Comparison of ENCODE assay signal across 10 cellular contexts in genomic region chr4:118740869-118741268, GRCh38. TPM values are rescaled to one million over a fixed set of nuclear protein-coding genes. Genes with fewer than 3 reads are reported as not detected.
DNase-seq lines count a peak whose midpoint lies in the region; ATAC-seq and TF ChIP-seq lines count a peak whose summit lies in the region.
"Had no signal": no experiment of that assay in that cellular context is flagged by ENCODE, and none has a peak within 500 bp of the region (broad histone marks: within the 10 kb centered on the region; RNA-seq: fewer than 3 reads in every experiment).

No MANE protein-coding gene starts in this region.

- ATAC-seq in RWPE2 (ENCODE audit: low read depth) (no peak), heart right ventricle (peak in 2 of 8 donors; percentile 36 to 57), HG03439 (IDR thresholded peaks at IDR 0.05; ENCODE audit: unreplicated experiment) (no peak)
- ATAC-seq: stimulated activated effector memory CD8-positive, alpha-beta T cell treated with anti-CD3 and anti-CD28 coated beads, Interleukin-12 subunit alpha, Interleukin-12 subunit beta, amount 100 ng/mL, for 72 hours had no signal

- 27 to 31% methylated on average over 5 of the region's 5 CpGs for WGBS in heart right ventricle, 2 donors
- 48 to 49% methylated on average over 5 of the region's 5 CpGs for WGBS in thyroid gland, 2 donors

- TF ChIP-seq POLR2A in thyroid gland (IDR thresholded peaks at IDR 0.05): no peak

- H3K4me3 ChIP-seq in RWPE2 (ENCODE audit: severe bottlenecking) (no peak overlapping the region), heart right ventricle (peak overlapping the region in 5 of 10 donors; percentile 4 to 20 (median 15)), thyroid gland (replicated peaks in 1 of 3) (no peak overlapping the region)

- H3K27me3 ChIP-seq in RWPE2 (ENCODE audit: insufficient read depth, poor library complexity, severe bottlenecking) (no peaks in the 10 kb centered on the region), heart right ventricle (no peaks in the 10 kb centered on the region), thyroid gland (no peaks in the 10 kb centered on the region)

- H3K27ac ChIP-seq in RWPE2 (ENCODE audit: poor library complexity, severe bottlenecking): no peak overlapping the region
- H3K27ac ChIP-seq in heart right ventricle: peak overlapping the region in 9 of 10 donors; percentile 11 to 82 (median 64)
- peak overlapping the region in 1 of 3 donors; percentile 44 for H3K27ac ChIP-seq in thyroid gland

- H3K9me3 ChIP-seq in RWPE2 (ENCODE audit: severe bottlenecking) (no peaks in the 10 kb centered on the region), heart right ventricle (no peaks in the 10 kb centered on the region), thyroid gland (no peaks in the 10 kb centered on the region)

- H3K4me1 ChIP-seq in RWPE2 (ENCODE audit: insufficient read depth, poor library complexity, severe bottlenecking) (no peaks in the 10 kb centered on the region), heart right ventricle (peaks cover 3 to 32% (median 20%) of the 10 kb centered on the region in 9 donors), thyroid gland (no peaks in the 10 kb centered on the region)

- DNase-seq in NCI-H510A treated with DMSO at 0.1 percent for 48 hours (lab: John Stamatoyannopoulos, UW): peak; percentile 1
- DNase-seq in NCI-H510A (lab: John Stamatoyannopoulos, UW): no peak
- DNase-seq in RWPE2 (ENCODE audit: low spot score): no peak
- no peak for DNase-seq in heart right ventricle
- DNase-seq in thyroid gland: no peak
- DNase-seq in iPS-NIHi11 (ENCODE audit: low spot score): no peak
- no peak for DNase-seq in HCEC 1CT
- DNase-seq: DMS79 treated with DMSO at 0.1 percent for 48 hours had no signal

- peak; percentile 65 for TF ChIP-seq CTCF in RWPE2 (IDR thresholded peaks at IDR 0.05; ENCODE audit: poor library complexity, severe bottlenecking)
- peak; percentile 21 to 70 (median 54) for TF ChIP-seq CTCF in heart right ventricle (IDR thresholded peaks at IDR 0.05)
- TF ChIP-seq CTCF in thyroid gland (IDR thresholded peaks at IDR 0.05): peak in 5 of 6 experiments; percentile 4 to 50 (median 41)

- H3K36me3 ChIP-seq in RWPE2 (ENCODE audit: low read depth) (peaks cover 83% of the 10 kb centered on the region), heart right ventricle (peaks cover 0 to 95% (median 31%) of the 10 kb centered on the region in 9 donors), thyroid gland (peaks cover 35 to 63% of the 10 kb centered on the region in 2 donors)

- intact Hi-C loops in heart right ventricle (cut with DNase I) (loop anchor here (1.0 to 10.0 kb wide), 15 partner anchors 74 to 554 kb away; partner anchors contain the start of gene SYNPO2 (in 2 of the 10)), thyroid gland (cut with DNase I) (no loop called here)

RNA-seq across cellular contexts. Expression of gene METTL14, which starts 55.7 kb away (rescaled TPM):
- 10 to 100 TPM; 28.4 to 37.2 (median 32.7) TPM for total RNA-seq in heart right ventricle
- 1 to 10 TPM; 4.8 to 5.0 TPM for polyA plus RNA-seq in heart right ventricle
- total RNA-seq in thyroid gland: 10 to 100 TPM; 16.0 to 67.8 (median 40.7) TPM
